12 cellular contexts compared by ENCODE assay signal in genomic region chr15:47293763-47294162, GRCh38.
A peak's percentile ranks its signal among the peaks of the same experiment; 100 is the strongest.
DNase-seq lines count a peak whose midpoint lies in the region; ATAC-seq and TF ChIP-seq lines count a peak whose summit lies in the region.
"Had no signal": no experiment of that assay in that cellular context is flagged by ENCODE, and none has a peak within 500 bp of the region (broad histone marks: within the 10 kb centered on the region; RNA-seq: fewer than 3 reads in every experiment).

No MANE protein-coding gene starts in this region.

- TF ChIP-seq EP300 in esophagus muscularis mucosa (IDR thresholded peaks at IDR 0.05): no peak

- no peak overlapping the region for H3K9ac ChIP-seq in rectal smooth muscle tissue (ENCODE audit: low read length)

- H3K36me3 ChIP-seq in rectal smooth muscle tissue (ENCODE audit: control insufficient read depth, insufficient read depth, low read length) (no peaks in the 10 kb centered on the region), esophagus muscularis mucosa (no peaks in the 10 kb centered on the region)

- intact Hi-C loops in left ventricle myocardium superior (cut with micrococcal nuclease) (no loop called here), esophagus muscularis mucosa (cut with DNase I) (no loop called here)
- intact Hi-C loops in activated T-helper 1 cell treated with anti-CD3 and anti-CD28 coated beads, Interleukin-12 subunit alpha, Interleukin-12 subunit beta, Interleukin-2, Interleukin-4 antibody, amounts not matched to agents 30 ng/mL and 10 ng/mL and 1 ng/mL, durations not matched to agents 14 hours and 24 hours and 36 hours (cut with micrococcal nuclease): no loop called here

- H3K4me3 ChIP-seq in rectal smooth muscle tissue (ENCODE audit: low read length) (no peak overlapping the region), esophagus muscularis mucosa (no peak overlapping the region)

- H3K27ac ChIP-seq in rectal smooth muscle tissue (ENCODE audit: low read depth, low read length) (peak overlapping the region; percentile 10), esophagus muscularis mucosa (replicated peaks in 1 of 4) (peak overlapping the region in 2 of 4 donors; percentile 45 to 61)

- H3K9me3 ChIP-seq in esophagus muscularis mucosa: no peaks in the 10 kb centered on the region

- H3K4me1 Mint-ChIP-seq in activated T-helper 1 cell treated with anti-CD3 and anti-CD28 coated beads, Interleukin-12 subunit alpha, Interleukin-12 subunit beta, Interleukin-2, Interleukin-4 antibody, amounts not matched to agents 30 ng/mL and 10 ng/mL and 1 ng/mL, durations not matched to agents 14 hours and 24 hours and 36 hours (ENCODE audit: low read depth): no peaks in the 10 kb centered on the region

- WGBS in esophagus muscularis mucosa: 19% methylated on average over 4 of the region's 4 CpGs

- no peaks in the 10 kb centered on the region for H3K9me3 Mint-ChIP-seq in activated T-helper 1 cell treated with anti-CD3 and anti-CD28 coated beads, Interleukin-12 subunit alpha, Interleukin-12 subunit beta, Interleukin-2, Interleukin-4 antibody, amounts not matched to agents 30 ng/mL and 10 ng/mL and 1 ng/mL, durations not matched to agents 14 hours and 24 hours and 36 hours
- H3K9me3 Mint-ChIP-seq: activated T-cell treated with anti-CD3 and anti-CD28 coated beads, Interleukin-2, amount 50 U/mL, for 4 hours had no signal

- no peak for TF ChIP-seq CTCF in esophagus muscularis mucosa (IDR thresholded peaks at IDR 0.05)

- DNase-seq in AG20443 (ENCODE audit: low spot score): peak; percentile 51
- peak; percentile 94 for DNase-seq in astrocyte of the hippocampus (ENCODE audit: low read depth, low spot score)
- peak; percentile 78 for DNase-seq in left ventricle myocardium superior
- DNase-seq in esophagus muscularis mucosa (ENCODE audit: extremely low spot score): no peak
- DNase-seq in activated T-helper 1 cell treated with anti-CD3 and anti-CD28 coated beads, Interleukin-12 subunit alpha, Interleukin-12 subunit beta, Interleukin-2, Interleukin-4 antibody, amounts not matched to agents 30 ng/mL and 10 ng/mL and 1 ng/mL, durations not matched to agents 14 hours and 24 hours and 36 hours (ENCODE audit: low spot score): no peak
- DNase-seq: activated T-cell treated with anti-CD3 and anti-CD28 coated beads, Interleukin-2, amount 50 U/mL, for 4 hours; effector CD4-positive, alpha-beta T cell; NCI-H2227 treated with DMSO at 0.1 percent for 48 hours; stimulated activated CD4-positive, alpha-beta T cell treated with anti-CD3 and anti-CD28 coated beads, Interleukin-1b, Interleukin-23, amount 100 ng/mL, for 48 hours had no signal

- H3K27me3 Mint-ChIP-seq in activated T-helper 1 cell treated with anti-CD3 and anti-CD28 coated beads, Interleukin-12 subunit alpha, Interleukin-12 subunit beta, Interleukin-2, Interleukin-4 antibody, amounts not matched to agents 30 ng/mL and 10 ng/mL and 1 ng/mL, durations not matched to agents 14 hours and 24 hours and 36 hours (ENCODE audit: insufficient read depth): no peaks in the 10 kb centered on the region

- ATAC-seq in left ventricle myocardium superior (peak; percentile 94), HG03439 (IDR thresholded peaks at IDR 0.05; ENCODE audit: unreplicated experiment) (no peak), GM21786 (IDR thresholded peaks at IDR 0.05; ENCODE audit: unreplicated experiment) (no peak)
- ATAC-seq: activated T-cell treated with anti-CD3 and anti-CD28 coated beads, Interleukin-2, amount 50 U/mL, for 4 hours had no signal

- H3K36me3 Mint-ChIP-seq in activated T-helper 1 cell treated with anti-CD3 and anti-CD28 coated beads, Interleukin-12 subunit alpha, Interleukin-12 subunit beta, Interleukin-2, Interleukin-4 antibody, amounts not matched to agents 30 ng/mL and 10 ng/mL and 1 ng/mL, durations not matched to agents 14 hours and 24 hours and 36 hours (ENCODE audit: low read depth): no peaks in the 10 kb centered on the region

- no peak overlapping the region for H3K27ac Mint-ChIP-seq in activated T-helper 1 cell treated with anti-CD3 and anti-CD28 coated beads, Interleukin-12 subunit alpha, Interleukin-12 subunit beta, Interleukin-2, Interleukin-4 antibody, amounts not matched to agents 30 ng/mL and 10 ng/mL and 1 ng/mL, durations not matched to agents 14 hours and 24 hours and 36 hours

- H3K4me1 ChIP-seq in rectal smooth muscle tissue (ENCODE audit: control insufficient read depth, insufficient read depth, low read length) (peaks cover 10% of the 10 kb centered on the region), esophagus muscularis mucosa (peaks cover 3 to 40% (median 23%) of the 10 kb centered on the region in 4 donors)

- H3K27me3 ChIP-seq in rectal smooth muscle tissue (ENCODE audit: control insufficient read depth, insufficient read depth, low read length) (no peaks in the 10 kb centered on the region), esophagus muscularis mucosa (no peaks in the 10 kb centered on the region)

- H3K4me3 Mint-ChIP-seq in activated T-helper 1 cell treated with anti-CD3 and anti-CD28 coated beads, Interleukin-12 subunit alpha, Interleukin-12 subunit beta, Interleukin-2, Interleukin-4 antibody, amounts not matched to agents 30 ng/mL and 10 ng/mL and 1 ng/mL, durations not matched to agents 14 hours and 24 hours and 36 hours: no peak overlapping the region
- H3K4me3 Mint-ChIP-seq: activated T-cell treated with anti-CD3 and anti-CD28 coated beads, Interleukin-2, amount 50 U/mL, for 4 hours had no signal

- TF ChIP-seq POLR2A in esophagus muscularis mucosa (IDR thresholded peaks at IDR 0.05; ENCODE audit: low read depth): no peak

Comparison
In these comparisons a context has a peak if more than half of its experiments do, and no peak if none do; other contexts are left out.
1. DNase-seq: peak in AG20443 (single experiment), astrocyte of the hippocampus (single experiment) and left ventricle myocardium superior (single experiment); none in esophagus muscularis mucosa (single experiment) and activated T-helper 1 cell treated with anti-CD3 and anti-CD28 coated beads, Interleukin-12 subunit alpha, Interleukin-12 subunit beta, Interleukin-2, Interleukin-4 antibody, amounts not matched to agents 30 ng/mL and 10 ng/mL and 1 ng/mL, durations not matched to agents 14 hours and 24 hours and 36 hours (single experiment).